ENCODE assay signal across 22 cellular contexts in genomic region chr19:5822181-5822844, GRCh38. TPM values are rescaled to one million over a fixed set of nuclear protein-coding genes. Genes with fewer than 3 reads are reported as not detected.
"Had no signal": no experiment of that assay in that cellular context is flagged by ENCODE, and none has a peak within 500 bp of the region (broad histone marks: within the 10 kb centered on the region; RNA-seq: fewer than 3 reads in every experiment).

No MANE protein-coding gene starts in this region.

- H3K4me2 ChIP-seq: neural progenitor cell had no signal

- H3K9ac ChIP-seq: neural progenitor cell had no signal

- H3K36me3 Mint-ChIP-seq: activated naive CD4-positive, alpha-beta T cell treated with anti-CD3 and anti-CD28 coated beads, Interleukin-2, amount 50 U/mL, for 72 hours; naive thymus-derived CD4-positive, alpha-beta T cell; neural progenitor cell; WTC11 had no signal

- H3K4me3 ChIP-seq: lung, neural progenitor cell, psoas muscle, right atrium auricular region, tibial nerve had no signal

- H3K27ac Mint-ChIP-seq: activated T-helper 17 cell treated with anti-CD3 and anti-CD28 coated beads, Interleukin-2, amount 50 U/mL, for 72 hours; naive thymus-derived CD4-positive, alpha-beta T cell; neural progenitor cell; WTC11 had no signal

- H3K9me3 ChIP-seq: psoas muscle, right atrium auricular region, tibial nerve had no signal

- DNase-seq: activated T-cell treated with anti-CD3 and anti-CD28 coated beads, Interleukin-2, amount 50 U/mL, for 1 hour; aorta; effector memory CD4-positive, alpha-beta T cell; foreskin keratinocyte; kidney; naive thymus-derived CD4-positive, alpha-beta T cell; psoas muscle; stimulated activated CD4-positive, alpha-beta T cell treated with anti-CD3 and anti-CD28 coated beads, Interleukin-4, amount 100 ng/mL, for 24 hours; stimulated activated naive CD8-positive, alpha-beta T cell treated with anti-CD3 and anti-CD28 coated beads, Interleukin-15, Interleukin-2, amounts not matched to agents 100 U/mL and 50 U/mL, for 24 hours; T1000 had no signal

- H3K27me3 ChIP-seq: neural progenitor cell, right atrium auricular region had no signal

- H2AFZ ChIP-seq: neural progenitor cell had no signal

- H3K4me1 Mint-ChIP-seq: activated T-helper 17 cell treated with anti-CD3 and anti-CD28 coated beads, Interleukin-2, amount 50 U/mL, for 72 hours had no signal

- H3K4me1 ChIP-seq: foreskin keratinocyte, psoas muscle, tibial nerve had no signal

- H3K27ac ChIP-seq: foreskin keratinocyte, neural progenitor cell, psoas muscle, right atrium auricular region, tibial nerve had no signal

- H3K36me3 ChIP-seq: neural progenitor cell, right atrium auricular region, tibial nerve had no signal

- H3K9me3 Mint-ChIP-seq: activated naive CD4-positive, alpha-beta T cell treated with anti-CD3 and anti-CD28 coated beads, Interleukin-2, amount 50 U/mL, for 72 hours; activated T-helper 17 cell treated with anti-CD3 and anti-CD28 coated beads, Interleukin-2, amount 50 U/mL, for 72 hours; neural progenitor cell; WTC11 had no signal

- H3K4me3 Mint-ChIP-seq: activated T-helper 17 cell treated with anti-CD3 and anti-CD28 coated beads, Interleukin-2, amount 50 U/mL, for 72 hours; central memory CD8-positive, alpha-beta T cell; naive thymus-derived CD4-positive, alpha-beta T cell; neural progenitor cell; WTC11 had no signal

RNA-seq across cellular contexts. Expression of gene FUT6, which starts 17.2 kb away (rescaled TPM):
- total RNA-seq: activated T-helper 17 cell treated with anti-CD3 and anti-CD28 coated beads, Interleukin-2, amount 50 U/mL, for 72 hours; aorta; dermis microvascular lymphatic vessel endothelial cell; foreskin keratinocyte; glomerular endothelial cell; naive thymus-derived CD4-positive, alpha-beta T cell; osteocyte; psoas muscle; right atrium auricular region; tibial nerve; urinary bladder; WTC11 had no signal
- polyA plus RNA-seq: foreskin keratinocyte; naive thymus-derived CD4-positive, alpha-beta T cell had no signal

RNA-seq across cellular contexts. Expression of gene NRTN, which starts 17.4 kb away (rescaled TPM):
- total RNA-seq: aorta, glomerular endothelial cell, psoas muscle, tibial nerve had no signal
- polyA plus RNA-seq: psoas muscle had no signal

RNA-seq across cellular contexts. Expression of gene FUT3, which starts 28.9 kb away (rescaled TPM):
- total RNA-seq: aorta, dermis microvascular lymphatic vessel endothelial cell, glomerular endothelial cell, osteocyte, right atrium auricular region had no signal
- polyA plus RNA-seq: naive thymus-derived CD4-positive, alpha-beta T cell had no signal
